ENCODE assay signal across 9 cellular contexts in the genomic region with DNA sequence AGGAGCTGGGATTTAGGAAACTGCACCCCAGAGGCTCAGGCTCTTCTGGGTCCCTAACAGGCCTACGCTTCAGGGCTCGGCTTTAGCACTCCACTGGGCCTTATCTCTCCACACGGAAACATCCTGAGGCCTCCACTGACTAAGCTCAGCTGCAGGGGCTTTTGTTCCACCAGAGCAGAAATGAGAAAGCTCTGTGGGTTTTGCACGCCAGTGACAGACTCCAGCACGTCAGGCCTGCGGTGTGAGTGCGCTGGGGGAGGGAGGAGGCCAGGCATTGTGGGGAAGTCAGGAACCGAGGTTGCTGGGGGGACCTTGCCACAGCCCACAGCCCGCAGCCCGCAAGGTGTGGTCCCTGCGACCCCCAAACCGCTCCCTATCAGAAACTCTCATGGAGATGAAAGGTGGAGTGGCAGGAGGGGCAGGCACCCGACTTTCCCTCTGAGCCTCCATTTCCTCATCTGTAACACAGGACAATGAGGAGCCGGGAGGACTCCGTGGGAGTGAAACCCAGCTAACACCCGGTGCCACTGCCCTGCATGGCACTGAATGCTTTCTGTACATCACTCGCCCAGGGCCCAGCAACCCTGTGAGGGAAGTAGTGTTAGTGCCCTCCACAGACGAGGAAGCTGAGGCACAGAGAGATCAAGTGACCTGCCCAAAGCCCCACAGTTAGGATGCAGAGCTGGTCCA.
A peak's percentile ranks its signal among the peaks of the same experiment; 100 is the strongest.
DNase-seq lines count a peak whose midpoint lies in the region; ATAC-seq and TF ChIP-seq lines count a peak whose summit lies in the region.
"Had no signal": no experiment of that assay in that cellular context is flagged by ENCODE, and none has a peak within 500 bp of the region (broad histone marks: within the 10 kb centered on the region; RNA-seq: fewer than 3 reads in every experiment).

No MANE protein-coding gene starts in this region.

- no peaks in the 10 kb centered on the region for H3K36me3 ChIP-seq in stomach
- no peaks in the 10 kb centered on the region for H3K36me3 ChIP-seq in Caco-2 (ENCODE audit: control insufficient read depth, insufficient read depth, low read length)
- H3K36me3 ChIP-seq: Peyer's patch had no signal

- intact Hi-C loops in stomach (cut with DNase I; ENCODE audit: low total_unique reads) (no loop called here), Caco-2 (cut with micrococcal nuclease; ENCODE audit: unreplicated experiment) (no loop called here), left colon (cut with DNase I, micrococcal nuclease) (no loop called here)

- CTCF ChIA-PET in Caco-2 (lab: Charles Lee) = no interaction called here

- POLR2A ChIA-PET in Caco-2 (lab: Charles Lee) = no interaction called here

- no peak overlapping the region for H3K4me3 ChIP-seq in stomach
- no peak overlapping the region for H3K4me3 ChIP-seq in Caco-2 (ENCODE audit: low read depth, low read length)
- H3K4me3 ChIP-seq: Peyer's patch had no signal

- peak; percentile 59 for DNase-seq in activated effector memory CD4-positive, alpha-beta T cell treated with anti-CD3 and anti-CD28 coated beads, Interleukin-2, amount 50 U/mL, for 16 hours
- DNase-seq in activated effector memory CD4-positive, alpha-beta T cell treated with Interleukin-2 at 50 U/mL for 16 hours = no peak
- DNase-seq in activated naive CD8-positive, alpha-beta T cell treated with anti-CD3 and anti-CD28 coated beads for 36 hours = peak; percentile 82
- DNase-seq in stomach (peak; percentile 18), Caco-2 (no peak), Kasumi-1 (lab: John Stamatoyannopoulos, UW) (no peak), left colon (no peak)

- H3K36me3 Mint-ChIP-seq in activated naive CD8-positive, alpha-beta T cell treated with anti-CD3 and anti-CD28 coated beads for 36 hours = no peaks in the 10 kb centered on the region
- peaks cover 5% of the 10 kb centered on the region for H3K36me3 Mint-ChIP-seq in Caco-2 (ENCODE audit: insufficient read depth, unreplicated experiment)

- no peaks in the 10 kb centered on the region for H3K9me3 ChIP-seq in stomach
- no peaks in the 10 kb centered on the region for H3K9me3 ChIP-seq in Caco-2
- H3K9me3 ChIP-seq: Peyer's patch had no signal

- H3K27ac Mint-ChIP-seq in activated naive CD8-positive, alpha-beta T cell treated with anti-CD3 and anti-CD28 coated beads for 36 hours = peak overlapping the region; percentile 32
- no peak overlapping the region for H3K27ac Mint-ChIP-seq in Caco-2 (ENCODE audit: unreplicated experiment)

- BruUV-seq in Caco-2 (replicated peaks; lab: Mats Ljungman, UMichigan) = no TSS peak

- H3K27me3 Mint-ChIP-seq in activated naive CD8-positive, alpha-beta T cell treated with anti-CD3 and anti-CD28 coated beads for 36 hours = peaks cover 29% of the 10 kb centered on the region
- H3K27me3 Mint-ChIP-seq in Caco-2 (ENCODE audit: insufficient read depth, unreplicated experiment) = peaks cover 22% of the 10 kb centered on the region

- no peak for TF ChIP-seq POLR2A in stomach (IDR thresholded peaks at IDR 0.05)

- TF ChIP-seq EP300 in stomach (IDR thresholded peaks at IDR 0.05) = no peak

- H3K4me1 ChIP-seq in stomach = no peaks in the 10 kb centered on the region
- H3K4me1 ChIP-seq in Caco-2 = no peaks in the 10 kb centered on the region
- H3K4me1 ChIP-seq: Peyer's patch had no signal

- no peak overlapping the region for H3K27ac ChIP-seq in stomach
- H3K27ac ChIP-seq: Peyer's patch had no signal

- ATAC-seq in HG03175 (IDR thresholded peaks at IDR 0.05; ENCODE audit: unreplicated experiment) (peak; percentile 55), left colon (no peak)

- WGBS in stomach, 5 donors = 52 to 72% (median 63%) methylated on average over 13 to 18 of the region's 18 CpGs

- H3K9me3 Mint-ChIP-seq in activated naive CD8-positive, alpha-beta T cell treated with anti-CD3 and anti-CD28 coated beads for 36 hours = no peaks in the 10 kb centered on the region
- no peaks in the 10 kb centered on the region for H3K9me3 Mint-ChIP-seq in Caco-2 (ENCODE audit: unreplicated experiment)

- peaks cover 20% of the 10 kb centered on the region for H3K4me1 Mint-ChIP-seq in activated naive CD8-positive, alpha-beta T cell treated with anti-CD3 and anti-CD28 coated beads for 36 hours
- H3K4me1 Mint-ChIP-seq in Caco-2 (ENCODE audit: low read depth, unreplicated experiment) = no peaks in the 10 kb centered on the region

- TF ChIP-seq CTCF in stomach (IDR thresholded peaks at IDR 0.05) = no peak
- TF ChIP-seq CTCF in Caco-2 (IDR thresholded peaks at IDR 0.05; ENCODE audit: insufficient read depth in 1 of 2, low read depth in 1 of 2, low read length in 1 of 2, severe bottlenecking in 1 of 2, unreplicated experiment in 1 of 2) = no peak

- H3K27me3 ChIP-seq in stomach (no peaks in the 10 kb centered on the region), Caco-2 (replicated peaks; ENCODE audit: control insufficient read depth, insufficient read depth, low read length) (no peaks in the 10 kb centered on the region)
- H3K27me3 ChIP-seq: Peyer's patch had no signal

- H3K4me3 Mint-ChIP-seq in activated naive CD8-positive, alpha-beta T cell treated with anti-CD3 and anti-CD28 coated beads for 36 hours = no peak overlapping the region
- no peak overlapping the region for H3K4me3 Mint-ChIP-seq in Caco-2 (ENCODE audit: unreplicated experiment)

Comparison
In these comparisons a context has a peak if more than half of its experiments do, and no peak if none do; other contexts are left out.
1. DNase-seq: peak in activated effector memory CD4-positive, alpha-beta T cell treated with anti-CD3 and anti-CD28 coated beads, Interleukin-2, amount 50 U/mL, for 16 hours (single experiment), activated naive CD8-positive, alpha-beta T cell treated with anti-CD3 and anti-CD28 coated beads for 36 hours (single experiment) and stomach (single experiment); none in activated effector memory CD4-positive, alpha-beta T cell treated with Interleukin-2 at 50 U/mL for 16 hours (single experiment), Caco-2 (0 of 2), Kasumi-1 (0 of 2) and left colon (0 of 2).